Comparison of ENCODE assay signal across 8 cellular contexts in genomic region chr17:21452377-21453143, GRCh38.
A peak's percentile ranks its signal among the peaks of the same experiment; 100 is the strongest.
DNase-seq lines count a peak whose midpoint lies in the region; TF ChIP-seq lines count a peak whose summit lies in the region.

No MANE protein-coding gene starts in this region.

- H3K27ac ChIP-seq in HL-60 (replicated peaks) (no peak overlapping the region), esophagus muscularis mucosa (replicated peaks in 1 of 4) (no peak overlapping the region), mesodermal cell (ENCODE audit: low read depth, low read length, severe bottlenecking) (no peak overlapping the region), subcutaneous abdominal adipose tissue (ENCODE audit: low read depth, low read length) (no peak overlapping the region)

- H3K36me3 ChIP-seq in esophagus muscularis mucosa: no peaks in the 10 kb centered on the region
- no peaks in the 10 kb centered on the region for H3K36me3 ChIP-seq in mesodermal cell (ENCODE audit: control insufficient read depth, insufficient read depth, low read length)
- no peaks in the 10 kb centered on the region for H3K36me3 ChIP-seq in subcutaneous abdominal adipose tissue (ENCODE audit: control insufficient read depth in 5 of 5, insufficient read depth in 5 of 5, low read length in 5 of 5)

- H3K9ac ChIP-seq in subcutaneous abdominal adipose tissue (ENCODE audit: low read length in 5 of 5): no peak overlapping the region

- intact Hi-C loops in esophagus muscularis mucosa (cut with DNase I): loop anchor here (10.0 kb wide), 2 partner anchors 118 to 328 kb away; partner anchors contain the start of gene DHRS7B

- no peak for TF ChIP-seq POLR2A in esophagus muscularis mucosa (IDR thresholded peaks at IDR 0.05; ENCODE audit: low read depth)

- DNase-seq in AG08396 (ENCODE audit: low spot score) (peak; percentile 34), HL-60 (ENCODE audit: low read depth in 1 of 2, low spot score in 1 of 2) (peak; percentile 59 to 84), esophagus muscularis mucosa (ENCODE audit: extremely low spot score) (no peak), NCI-H774 (lab: John Stamatoyannopoulos, UW) (no peak), NCI-H2196 (lab: John Stamatoyannopoulos, UW; ENCODE audit: unreplicated experiment) (no peak)
- peak; percentile 53 for DNase-seq in activated CD4-positive, alpha-beta T cell treated with anti-CD3 and anti-CD28 coated beads for 48 hours

- H3K4me1 ChIP-seq in esophagus muscularis mucosa: peaks cover 13 to 26% (median 23%) of the 10 kb centered on the region in 4 donors
- no peaks in the 10 kb centered on the region for H3K4me1 ChIP-seq in mesodermal cell (ENCODE audit: control insufficient read depth, insufficient read depth, low read length, poor library complexity, severe bottlenecking)
- peaks cover 0 to 12% (median 8%) of the 10 kb centered on the region in 5 donors for H3K4me1 ChIP-seq in subcutaneous abdominal adipose tissue (ENCODE audit: control insufficient read depth in 5 of 5, insufficient read depth in 5 of 5, low read length in 5 of 5)

- H3K4me3 ChIP-seq in HL-60 (replicated peaks; ENCODE audit: insufficient read depth, low read length): no peak overlapping the region
- H3K4me3 ChIP-seq in esophagus muscularis mucosa: peak overlapping the region; percentile 38 to 56 (median 46)
- peak overlapping the region; percentile 11 for H3K4me3 ChIP-seq in mesodermal cell (ENCODE audit: extremely low read depth, insufficient read depth, low read length, poor library complexity, severe bottlenecking)
- peak overlapping the region; percentile 38 to 56 (median 51) for H3K4me3 ChIP-seq in subcutaneous abdominal adipose tissue (ENCODE audit: low read depth in 1 of 5, low read length in 5 of 5)

- 10% methylated on average over 38 of the region's 49 CpGs for WGBS in esophagus muscularis mucosa
- 23 to 27% methylated on average over 27 to 38 of the region's 49 CpGs for WGBS in mesodermal cell (ENCODE audit: insufficient coverage in 2 of 2), 2 experiments

- no peaks in the 10 kb centered on the region for H3K9me3 ChIP-seq in esophagus muscularis mucosa
- no peaks in the 10 kb centered on the region for H3K9me3 ChIP-seq in mesodermal cell (ENCODE audit: control insufficient read depth, low read length)
- no peaks in the 10 kb centered on the region for H3K9me3 ChIP-seq in subcutaneous abdominal adipose tissue (ENCODE audit: control insufficient read depth in 5 of 5, low read length in 5 of 5)

- TF ChIP-seq CTCF in HL-60 (IDR thresholded peaks at IDR 0.05; ENCODE audit: insufficient read depth, low read length): peak; percentile 10
- TF ChIP-seq CTCF in esophagus muscularis mucosa (IDR thresholded peaks at IDR 0.05): peak; percentile 58 to 67 (median 66)

- H3K27me3 ChIP-seq in HL-60 (ENCODE audit: insufficient read depth, poor library complexity, severe bottlenecking): no peaks in the 10 kb centered on the region
- H3K27me3 ChIP-seq in esophagus muscularis mucosa: peaks cover 0 to 36% (median 0%) of the 10 kb centered on the region in 4 donors
- H3K27me3 ChIP-seq in subcutaneous abdominal adipose tissue (ENCODE audit: control insufficient read depth in 5 of 5, insufficient read depth in 4 of 5, low read length in 5 of 5): peaks cover 0 to 4% (median 0%) of the 10 kb centered on the region in 5 donors

- TF ChIP-seq EP300 in esophagus muscularis mucosa (IDR thresholded peaks at IDR 0.05): no peak

Comparison
In these comparisons a context has a peak if more than half of its experiments do, and no peak if none do; other contexts are left out.
1. DNase-seq: peak in AG08396 (single experiment), HL-60 (2 of 2) and activated CD4-positive, alpha-beta T cell treated with anti-CD3 and anti-CD28 coated beads for 48 hours (single experiment); none in esophagus muscularis mucosa (single experiment), NCI-H774 (single experiment) and NCI-H2196 (single experiment).